8 cellular contexts compared by ENCODE assay signal in the genomic region with DNA sequence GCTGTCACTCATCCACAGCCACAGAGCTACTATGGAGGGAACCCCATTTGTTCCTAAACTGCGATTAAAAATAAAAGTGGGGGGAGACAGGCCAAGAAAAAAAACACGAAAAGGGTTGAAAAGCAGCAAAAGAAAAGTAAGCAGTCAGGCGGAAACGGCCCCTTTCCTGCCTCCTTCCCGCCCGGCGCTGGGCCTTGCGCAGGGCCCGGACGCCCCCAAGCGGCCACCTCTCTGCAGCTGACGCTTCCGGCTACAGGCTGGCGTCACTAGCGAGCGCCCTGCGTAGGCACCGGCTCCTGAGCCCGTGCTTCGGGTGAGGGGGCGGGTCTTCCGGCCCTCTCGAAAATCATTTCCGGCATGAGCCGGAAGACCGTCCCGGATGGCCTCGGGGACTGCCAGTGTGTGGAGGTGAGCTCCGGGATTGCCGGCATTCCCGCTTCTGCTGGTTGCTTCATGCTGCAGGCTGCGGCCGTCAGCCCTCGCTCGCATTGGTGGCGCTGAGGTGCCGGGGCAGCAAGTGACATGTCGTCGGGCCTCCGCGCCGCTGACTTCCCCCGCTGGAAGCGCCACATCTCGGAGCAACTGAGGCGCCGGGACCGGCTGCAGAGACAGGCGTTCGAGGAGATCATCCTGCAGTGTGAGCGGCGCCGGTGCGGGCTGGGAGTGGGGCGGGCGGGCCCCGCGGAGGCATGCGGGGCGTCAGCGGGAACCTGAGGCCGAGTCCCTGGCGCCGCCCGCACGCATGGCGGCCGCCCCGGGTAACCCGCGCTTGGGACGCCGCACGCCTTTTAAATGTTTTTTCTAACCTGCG. TPM values are rescaled to one million over a fixed set of nuclear protein-coding genes. Genes with fewer than 3 reads are reported as not detected.
A peak's percentile ranks its signal among the peaks of the same experiment; 100 is the strongest.
DNase-seq lines count a peak whose midpoint lies in the region; ATAC-seq and TF ChIP-seq lines count a peak whose summit lies in the region.

Gene ATG16L1, plus strand, starts transcription at position 368 of the 811 bp plus-strand sequence. Its CDS starts 155 bp downstream, at position 523.

- ATAC-seq in HG02884 (IDR thresholded peaks at IDR 0.05; ENCODE audit: unreplicated experiment): peak; percentile 84
- ATAC-seq in heart right ventricle: peak; percentile 99 to 100 (median 100)
- peak; percentile 100 for ATAC-seq in upper lobe of right lung

- peak; percentile 98 for TF ChIP-seq CTCF in GM13977 (IDR thresholded peaks at IDR 0.05; ENCODE audit: extremely low read depth, insufficient read depth, missing control alignments)
- TF ChIP-seq CTCF in heart right ventricle (IDR thresholded peaks at IDR 0.05): peak; percentile 73 to 99 (median 95)
- TF ChIP-seq CTCF in upper lobe of right lung (IDR thresholded peaks at IDR 0.05): peak; percentile 93

- intact Hi-C loops in T-helper 1 cell treated with Interleukin-12 subunit alpha and Interleukin-12 subunit beta and Interleukin-4 antibody, amounts not matched to agents 30 ng/mL and 1 ng/mL, for 36 hours (cut with micrococcal nuclease): loop anchor here (1.0 to 10.0 kb wide), 17 partner anchors 17 to 1627 kb away; partner anchors contain the start of genes EIF4E2, GIGYF2, INPP5D and PTMA
- intact Hi-C loops in heart right ventricle (cut with DNase I): loop anchor here in 9 of 10 donors (1.0 to 10.0 kb wide), 15 partner anchors 154 to 649 kb away; no protein-coding TSS in a partner anchor
- intact Hi-C loops in posterior vena cava (cut with DNase I): loop anchor here (5.0 to 10.0 kb wide), 3 partner anchors 394 to 647 kb away; no protein-coding TSS in a partner anchor
- intact Hi-C loops in upper lobe of right lung (cut with DNase I): loop anchor here (10.0 kb wide), 1 partner anchor 407 kb away; no protein-coding TSS in a partner anchor

- H3K9me3 ChIP-seq in heart right ventricle: no peaks in the 10 kb centered on the region
- no peaks in the 10 kb centered on the region for H3K9me3 ChIP-seq in upper lobe of right lung

- DNase-seq in GM13977 (ENCODE audit: low spot score): peak; percentile 99
- DNase-seq in NCI-H146 treated with DMSO at 0.1 percent for 48 hours (lab: John Stamatoyannopoulos, UW; ENCODE audit: unreplicated experiment): peak; percentile 68
- peak; percentile 93 for DNase-seq in amniotic epithelial cell (ENCODE audit: low read depth)
- peak; percentile 94 to 96 for DNase-seq in heart right ventricle
- peak; percentile 99 for DNase-seq in posterior vena cava (ENCODE audit: low spot score)
- peak; percentile 98 for DNase-seq in upper lobe of right lung

- WGBS in heart right ventricle, 2 donors: 0% methylated on average over 74 to 75 of the region's 75 CpGs

- peaks cover 0 to 28% (median 7%) of the 10 kb centered on the region in 9 donors for H3K36me3 ChIP-seq in heart right ventricle
- H3K36me3 ChIP-seq in upper lobe of right lung: peaks cover 23% of the 10 kb centered on the region

- peak within 1 kb of the TSS; percentile 80 to 99 (median 96) for H3K4me3 ChIP-seq in heart right ventricle
- H3K4me3 ChIP-seq in upper lobe of right lung: peak within 1 kb of the TSS; percentile 91

- in situ Hi-C loops in GM13977 (cut with MboI; ENCODE audit: low pct_unique_long_range_greater_than_20kb, low sequenced_read_pairs, unreplicated experiment): loop anchor here (25.0 kb wide), 1 partner anchor 389 kb away; the partner anchor contains the start of gene SNORC

- peak within 1 kb of the TSS in 9 of 10 donors; percentile 82 to 94 (median 86) for H3K27ac ChIP-seq in heart right ventricle
- H3K27ac ChIP-seq in upper lobe of right lung: peak within 1 kb of the TSS; percentile 86

- peaks cover 0 to 61% (median 25%) of the 10 kb centered on the region in 9 donors for H3K4me1 ChIP-seq in heart right ventricle
- peaks cover 16% of the 10 kb centered on the region for H3K4me1 ChIP-seq in upper lobe of right lung

- H3K27me3 ChIP-seq in heart right ventricle: no peaks in the 10 kb centered on the region
- no peaks in the 10 kb centered on the region for H3K27me3 ChIP-seq in upper lobe of right lung

RNA-seq across cellular contexts. Expression of gene ATG16L1, which starts in this region (rescaled TPM):
- 57.1 and 74.8 TPM in 2 replicates for total RNA-seq in T-helper 1 cell treated with Interleukin-12 subunit alpha and Interleukin-12 subunit beta and Interleukin-4 antibody, amounts not matched to agents 30 ng/mL and 1 ng/mL, for 36 hours
- total RNA-seq in heart right ventricle (10 to 100 TPM; 13.2 to 19.2 (median 16.7) TPM), posterior vena cava (10 to 100 TPM; 19.9 to 22.8 TPM), upper lobe of right lung (26.6 TPM)
- 10 to 100 TPM in 1 of 2 donors, 1 to 10 TPM in 1; 7.4 to 12.1 TPM for polyA plus RNA-seq in heart right ventricle

Comparison
In these comparisons a context has a peak if more than half of its experiments do, and no peak if none do; other contexts are left out.
1. Peak in every context shown above with its lines: DNase-seq, ATAC-seq, H3K4me3 ChIP-seq and H3K27ac ChIP-seq.